18 cellular contexts compared by ENCODE assay signal in genomic region chr3:46163551-46163981, GRCh38. TPM values are rescaled to one million over a fixed set of nuclear protein-coding genes. Genes with fewer than 3 reads are reported as not detected.
A peak's percentile ranks its signal among the peaks of the same experiment; 100 is the strongest.
DNase-seq lines count a peak whose midpoint lies in the region; ATAC-seq and TF ChIP-seq lines count a peak whose summit lies in the region.
"Had no signal": no experiment of that assay in that cellular context is flagged by ENCODE, and none has a peak within 500 bp of the region (broad histone marks: within the 10 kb centered on the region; RNA-seq: fewer than 3 reads in every experiment).

No MANE protein-coding gene starts in this region.

- no peak overlapping the region for H2AK5ac ChIP-seq in H9 (ENCODE audit: insufficient read length, low read length)

- TF ChIP-seq CTCF in H9 (conservative IDR thresholded peaks at IDR 0.05) (no peak), PC-9 (conservative IDR thresholded peaks at IDR 0.05) (no peak), endodermal cell (conservative IDR thresholded peaks at IDR 0.05) (no peak)

- H3K27me3 ChIP-seq in H9 (ENCODE audit: insufficient read depth, low read length) = no peaks in the 10 kb centered on the region
- no peaks in the 10 kb centered on the region for H3K27me3 ChIP-seq in PC-9 (ENCODE audit: insufficient read depth, low read depth)
- no peaks in the 10 kb centered on the region for H3K27me3 ChIP-seq in endodermal cell (ENCODE audit: control insufficient read depth, insufficient read depth, low read length, poor library complexity, severe bottlenecking)
- H3K27me3 ChIP-seq: testis had no signal

- H3K4me3 ChIP-seq in PC-9 (peak overlapping the region; percentile 54), endodermal cell (ENCODE audit: low read length) (no peak overlapping the region)
- H3K4me3 ChIP-seq: testis had no signal

- H3K9ac ChIP-seq in H9 (ENCODE audit: extremely low read depth, insufficient read length, low read length) (no peak overlapping the region), endodermal cell (ENCODE audit: extremely low read depth, low read length, poor library complexity, severe bottlenecking) (no peak overlapping the region)

- no peak overlapping the region for H3T11ph ChIP-seq in H9 (ENCODE audit: low read length)

- H3K23me2 ChIP-seq in H9 (ENCODE audit: insufficient read length, low read depth, low read length, poor library complexity, severe bottlenecking) = no peaks in the 10 kb centered on the region

- no peak overlapping the region for H2BK12ac ChIP-seq in H9 (ENCODE audit: insufficient read length, low read depth, low read length)

- intact Hi-C loops in PC-9 (cut with micrococcal nuclease; ENCODE audit: unreplicated experiment) = loop anchor here (1.0 to 2.0 kb wide), 6 partner anchors 36 to 209 kb away; partner anchors contain the start of gene CCR1
- intact Hi-C loops in posterior vena cava (cut with DNase I) = no loop called here
- intact Hi-C loops in activated T-helper 1 cell treated with anti-CD3 and anti-CD28 coated beads, Interleukin-12 subunit alpha, Interleukin-12 subunit beta, Interleukin-2, Interleukin-4 antibody, amounts not matched to agents 30 ng/mL and 10 ng/mL and 1 ng/mL, durations not matched to agents 14 hours and 24 hours and 36 hours (cut with micrococcal nuclease) = no loop called here

- H3K36me3 ChIP-seq in PC-9 (ENCODE audit: low read depth) = peaks cover 2% of the 10 kb centered on the region; the same call in 1 of the 2 replicates
- no peaks in the 10 kb centered on the region for H3K36me3 ChIP-seq in endodermal cell (ENCODE audit: control insufficient read depth, insufficient read depth, low read length)

- no peaks in the 10 kb centered on the region for H4K20me1 ChIP-seq in H9 (ENCODE audit: control insufficient read depth, insufficient read depth, insufficient read length)
- H4K20me1 ChIP-seq in PC-9 (ENCODE audit: insufficient read depth) = no peaks in the 10 kb centered on the region

- CTCF ChIA-PET in PC-9 (lab: Charles Lee) = interaction anchor here (0.6 to 1.9 kb wide), 5 partner anchors 45 to 224 kb away, joined by 3 to 7 read pairs (median 3); partner anchors contain the start of gene CCR1

- H3K27ac Mint-ChIP-seq in H9 (peak overlapping the region in 2 of 3 experiments; percentile 34 to 65; a peak in 2 of 7 replicates), endodermal cell (peak overlapping the region; percentile 87)
- no peak overlapping the region for H3K27ac Mint-ChIP-seq in activated T-helper 1 cell treated with anti-CD3 and anti-CD28 coated beads, Interleukin-12 subunit alpha, Interleukin-12 subunit beta, Interleukin-2, Interleukin-4 antibody, amounts not matched to agents 30 ng/mL and 10 ng/mL and 1 ng/mL, durations not matched to agents 14 hours and 24 hours and 36 hours

- peak overlapping the region; percentile 49 for H2BK20ac ChIP-seq in H9 (ENCODE audit: low read depth, low read length, poor library complexity, severe bottlenecking)

- H3K4me1 Mint-ChIP-seq in H9 = peaks cover 6% of the 10 kb centered on the region in 2 experiments
- peaks cover 14% of the 10 kb centered on the region for H3K4me1 Mint-ChIP-seq in endodermal cell
- peaks cover 9% of the 10 kb centered on the region for H3K4me1 Mint-ChIP-seq in activated T-helper 1 cell treated with anti-CD3 and anti-CD28 coated beads, Interleukin-12 subunit alpha, Interleukin-12 subunit beta, Interleukin-2, Interleukin-4 antibody, amounts not matched to agents 30 ng/mL and 10 ng/mL and 1 ng/mL, durations not matched to agents 14 hours and 24 hours and 36 hours (ENCODE audit: low read depth)
- H3K4me1 Mint-ChIP-seq: naive B cell had no signal

- H3K79me1 ChIP-seq in H9 (ENCODE audit: insufficient read depth, low read depth, low read length, poor library complexity, severe bottlenecking) = no peaks in the 10 kb centered on the region

- H3K4me1 ChIP-seq in H9 (ENCODE audit: insufficient read depth, low read length) (no peaks in the 10 kb centered on the region; the same call in 1 of the 2 replicates), PC-9 (replicated peaks; ENCODE audit: insufficient read depth) (peaks cover 35% of the 10 kb centered on the region), endodermal cell (ENCODE audit: control insufficient read depth, insufficient read depth, low read length) (peaks cover 10% of the 10 kb centered on the region)
- H3K4me1 ChIP-seq: testis had no signal

- no peak overlapping the region for H2BK5ac ChIP-seq in H9 (ENCODE audit: insufficient read length, low read length)

- no peak overlapping the region for H4K91ac ChIP-seq in H9 (ENCODE audit: insufficient read length, low read depth, low read length)

- no peak overlapping the region for H3K23ac ChIP-seq in H9 (ENCODE audit: insufficient read length, low read depth, low read length)

- H4K5ac ChIP-seq in H9 (ENCODE audit: insufficient read length, low read depth, low read length) = no peak overlapping the region

- H3K56ac ChIP-seq in H9 (ENCODE audit: insufficient read length, low read depth, low read length) = no peak overlapping the region

- H3K79me2 ChIP-seq in H9 (ENCODE audit: insufficient read depth, low read length) = no peaks in the 10 kb centered on the region
- peaks cover 43% of the 10 kb centered on the region for H3K79me2 ChIP-seq in PC-9 (ENCODE audit: low read depth)

- H3K4me2 ChIP-seq in H9 (ENCODE audit: insufficient read depth, insufficient read length, low read length) = no peak overlapping the region
- peak overlapping the region; percentile 80 for H3K4me2 ChIP-seq in PC-9

- H3K4ac ChIP-seq in H9 (ENCODE audit: low read depth, low read length) = no peak overlapping the region; the same call in 1 of the 2 replicates

- peak overlapping the region; percentile 31; the same call in 1 of the 2 replicates for H3K14ac ChIP-seq in H9 (ENCODE audit: insufficient read depth, low read length)

- H3K27ac ChIP-seq in H9 (ENCODE audit: insufficient read length, low read depth, low read length) (no peak overlapping the region), PC-9 (peak overlapping the region; percentile 93), endodermal cell (ENCODE audit: low read depth, low read length) (no peak overlapping the region)
- H3K27ac ChIP-seq: testis had no signal

- H3K9me3 Mint-ChIP-seq in H9 = peaks cover 11 to 15% of the 10 kb centered on the region in 2 experiments; a peak in 3 of 5 replicates
- H3K9me3 Mint-ChIP-seq in endodermal cell = peaks cover 17% of the 10 kb centered on the region
- H3K9me3 Mint-ChIP-seq in activated T-helper 1 cell treated with anti-CD3 and anti-CD28 coated beads, Interleukin-12 subunit alpha, Interleukin-12 subunit beta, Interleukin-2, Interleukin-4 antibody, amounts not matched to agents 30 ng/mL and 10 ng/mL and 1 ng/mL, durations not matched to agents 14 hours and 24 hours and 36 hours = peaks cover 36% of the 10 kb centered on the region

- DNase-seq in H9 = no peak
- DNase-seq in PC-9 = peak; percentile 83 to 92
- DNase-seq in endodermal cell = peak; percentile 85
- DNase-seq in myocyte (ENCODE audit: low read depth) = peak; percentile 13
- no peak for DNase-seq in posterior vena cava (ENCODE audit: low spot score)
- DNase-seq in activated T-helper 1 cell treated with anti-CD3 and anti-CD28 coated beads, Interleukin-12 subunit alpha, Interleukin-12 subunit beta, Interleukin-2, Interleukin-4 antibody, amounts not matched to agents 30 ng/mL and 10 ng/mL and 1 ng/mL, durations not matched to agents 14 hours and 24 hours and 36 hours (ENCODE audit: low spot score) = no peak
- DNase-seq: activated CD4-positive, CD25-positive, alpha-beta regulatory T cell; activated CD8-positive, alpha-beta memory T cell treated with anti-CD3 and anti-CD28 coated beads, Interleukin-2, amount 50 U/mL, for 4 hours; activated naive CD4-positive, alpha-beta T cell treated with anti-CD3 and anti-CD28 coated beads, Interleukin-2, amount 50 U/mL, for 16 hours; glutamatergic neuron; left colon; MV-4-11; naive B cell; SW 1271; testis had no signal

- H3K27me3 Mint-ChIP-seq in H9 (ENCODE audit: low read depth) (no peaks in the 10 kb centered on the region; the same call in 1 of the 2 replicates), endodermal cell (ENCODE audit: insufficient read depth) (peaks cover 2% of the 10 kb centered on the region)
- peaks cover 29% of the 10 kb centered on the region for H3K27me3 Mint-ChIP-seq in activated T-helper 1 cell treated with anti-CD3 and anti-CD28 coated beads, Interleukin-12 subunit alpha, Interleukin-12 subunit beta, Interleukin-2, Interleukin-4 antibody, amounts not matched to agents 30 ng/mL and 10 ng/mL and 1 ng/mL, durations not matched to agents 14 hours and 24 hours and 36 hours (ENCODE audit: insufficient read depth)
- H3K27me3 Mint-ChIP-seq: naive B cell had no signal

- BruUV-seq in PC-9 (replicated peaks; lab: Mats Ljungman, UMichigan) = TSS peak; percentile 33

- H2AFZ ChIP-seq in H9 (ENCODE audit: low read length) = peak overlapping the region; percentile 65
- peak overlapping the region; percentile 31; the same call in 1 of the 2 replicates for H2AFZ ChIP-seq in PC-9

- H2BK120ac ChIP-seq in H9 (ENCODE audit: low read depth, low read length, poor library complexity, severe bottlenecking) = no peak overlapping the region

- H3K9me3 ChIP-seq in H9 (ENCODE audit: control insufficient read depth, low read depth, low read length) (no peaks in the 10 kb centered on the region), PC-9 (ENCODE audit: insufficient read depth, low read depth) (peaks cover 9% of the 10 kb centered on the region; the same call in 1 of the 2 replicates), endodermal cell (ENCODE audit: control insufficient read depth, low read length) (no peaks in the 10 kb centered on the region)
- H3K9me3 ChIP-seq: testis had no signal

- H4K8ac ChIP-seq in H9 (replicated peaks; ENCODE audit: insufficient read length, low read depth, low read length) = no peak overlapping the region

- no peaks in the 10 kb centered on the region for H3K9me2 ChIP-seq in PC-9 (ENCODE audit: insufficient read depth)

- no CpG with 5 or more reads among the region's 3 CpGs for WGBS in H9 (ENCODE audit: extremely low coverage, insufficient read length, low lambda C conversion rate)
- WGBS in endodermal cell (ENCODE audit: insufficient coverage in 1 of 2, insufficient read length in 1 of 2), 2 experiments = 83 to 100% methylated on average over 2 to 3 of the region's 3 CpGs

- no peak for ATAC-seq in GM21619 (IDR thresholded peaks at IDR 0.05; ENCODE audit: unreplicated experiment)
- no peak for ATAC-seq in GM21786 (IDR thresholded peaks at IDR 0.05; ENCODE audit: unreplicated experiment)
- ATAC-seq: left colon had no signal

- H3K36me3 Mint-ChIP-seq in H9 (ENCODE audit: insufficient read depth in 1 of 3, low read depth in 3 of 3) (no peaks in the 10 kb centered on the region; a peak in 1 of 7 replicates), endodermal cell (ENCODE audit: low read depth) (no peaks in the 10 kb centered on the region)
- H3K36me3 Mint-ChIP-seq in activated T-helper 1 cell treated with anti-CD3 and anti-CD28 coated beads, Interleukin-12 subunit alpha, Interleukin-12 subunit beta, Interleukin-2, Interleukin-4 antibody, amounts not matched to agents 30 ng/mL and 10 ng/mL and 1 ng/mL, durations not matched to agents 14 hours and 24 hours and 36 hours (ENCODE audit: low read depth) = no peaks in the 10 kb centered on the region
- H3K36me3 Mint-ChIP-seq: naive B cell had no signal

- H3K18ac ChIP-seq in H9 (ENCODE audit: insufficient read length, low read depth, low read length) = no peak overlapping the region

- H3F3A ChIP-seq in PC-9 (ENCODE audit: insufficient read depth, low read depth) = peaks cover 35% of the 10 kb centered on the region

- POLR2A ChIA-PET in PC-9 (lab: Charles Lee; ENCODE audit: unreplicated experiment) = interaction anchor here (0.6 to 0.7 kb wide), 3 partner anchors 36 to 65 kb away, joined by 3 to 7 read pairs (median 6); no protein-coding TSS in a partner anchor

- H2BK15ac ChIP-seq in H9 (ENCODE audit: low read depth, low read length) = no peak overlapping the region

- H3K4me3 Mint-ChIP-seq in H9 (no peak overlapping the region), endodermal cell (no peak overlapping the region)
- no peak overlapping the region for H3K4me3 Mint-ChIP-seq in activated T-helper 1 cell treated with anti-CD3 and anti-CD28 coated beads, Interleukin-12 subunit alpha, Interleukin-12 subunit beta, Interleukin-2, Interleukin-4 antibody, amounts not matched to agents 30 ng/mL and 10 ng/mL and 1 ng/mL, durations not matched to agents 14 hours and 24 hours and 36 hours
- H3K4me3 Mint-ChIP-seq: naive B cell had no signal

RNA-seq across cellular contexts. Expression of gene CCR1, which starts 44.5 kb away (rescaled TPM):
- total RNA-seq in H9 (2021) (not detected in 2 replicates), PC-9 (2021) (0.28 TPM in 1 of 2 replicates, not detected in the other), endodermal cell (under 1 TPM in 1 of 2 donors, not detected in 1; 0.11 TPM), myocyte (0.53 and 0.57 TPM in 2 replicates), posterior vena cava (10 to 100 TPM; 12.0 to 23.7 TPM)
- 0.07 TPM for polyA plus RNA-seq in endodermal cell (2013, experiment 1 of 2)
- 0.17 TPM for polyA plus RNA-seq in endodermal cell (2013, experiment 2 of 2)
- 0.05 TPM for polyA plus RNA-seq in myocyte (2012)
- 22.6 and 23.2 TPM in 2 replicates for total RNA-seq in activated T-helper 1 cell treated with anti-CD3 and anti-CD28 coated beads, Interleukin-12 subunit alpha, Interleukin-12 subunit beta, Interleukin-2, Interleukin-4 antibody, amounts not matched to agents 30 ng/mL and 10 ng/mL and 1 ng/mL, durations not matched to agents 14 hours and 24 hours and 36 hours
- total RNA-seq: pulmonary artery endothelial cell had no signal

Comparison
In these comparisons a context has a peak if more than half of its experiments do, and no peak if none do; other contexts are left out.
1. DNase-seq: peak in PC-9 (2 of 2), endodermal cell (single experiment) and myocyte (single experiment); none in H9 (single experiment), posterior vena cava (single experiment) and activated T-helper 1 cell treated with anti-CD3 and anti-CD28 coated beads, Interleukin-12 subunit alpha, Interleukin-12 subunit beta, Interleukin-2, Interleukin-4 antibody, amounts not matched to agents 30 ng/mL and 10 ng/mL and 1 ng/mL, durations not matched to agents 14 hours and 24 hours and 36 hours (single experiment).